1 cellular context compared by ENCODE assay signal in genomic region chr13:51688937-51689336, GRCh38.
TF ChIP-seq lines count a peak whose summit lies in the region.

No MANE protein-coding gene starts in this region.

TF ChIP-seq in H1, 55 proteins besides CTCF, POLR2A, EP300 and RAD21:
- no peak for TF ChIP-seq ATF3 (IDR thresholded peaks at IDR 0.05; ENCODE audit: insufficient read depth, low read depth, low read length)
